Comparison of ENCODE assay signal across 17 cellular contexts in genomic region chr15:34847598-34847997, GRCh38. TPM values are rescaled to one million over a fixed set of nuclear protein-coding genes. Genes with fewer than 3 reads are reported as not detected.
A peak's percentile ranks its signal among the peaks of the same experiment; 100 is the strongest.
DNase-seq lines count a peak whose midpoint lies in the region; ATAC-seq and TF ChIP-seq lines count a peak whose summit lies in the region.
"Had no signal": no experiment of that assay in that cellular context is flagged by ENCODE, and none has a peak within 500 bp of the region (broad histone marks: within the 10 kb centered on the region; RNA-seq: fewer than 3 reads in every experiment).

No MANE protein-coding gene starts in this region.

- no peak overlapping the region for H2BK5ac ChIP-seq in mesenchymal stem cell (ENCODE audit: low read depth, low read length, poor library complexity, severe bottlenecking)

- DNase-seq in HuH-7 (ENCODE audit: low spot score) (peak; percentile 5), NOMO-1 (lab: John Stamatoyannopoulos, UW; ENCODE audit: unreplicated experiment in 2 of 2) (peak; percentile 30 to 32), choroid plexus epithelial cell (ENCODE audit: low read depth) (peak; percentile 31), mesenchymal stem cell (peak; percentile 25), occipital lobe (lab: John Stamatoyannopoulos, UW) (no peak)
- DNase-seq in stimulated activated naive CD4-positive, alpha-beta T cell treated with Interleukin-2 at 50 U/mL for 16 hours (lab: John Stamatoyannopoulos, UW) = no peak
- no peak for DNase-seq in stimulated activated CD4-positive, alpha-beta T cell treated with anti-CD3 and anti-CD28 coated beads, Interleukin-2, amount 100 ng/mL, for 24 hours
- DNase-seq: CD8-positive, alpha-beta memory T cell; H9; NCI-H1105 treated with DMSO at 0.1 percent for 48 hours; NCI-H187 treated with DMSO at 0.1 percent for 48 hours; NCI-H2171; NCI-H774; SJCRH30 had no signal

- no peak overlapping the region for H2AK5ac ChIP-seq in mesenchymal stem cell (ENCODE audit: low read length, severe bottlenecking)

- no peaks in the 10 kb centered on the region for H3K79me1 ChIP-seq in mesenchymal stem cell (replicated peaks; ENCODE audit: low read length, poor library complexity, severe bottlenecking)

- H3K18ac ChIP-seq in mesenchymal stem cell (ENCODE audit: low read depth in 1 of 2, low read length in 2 of 2) = no peak overlapping the region

- no peak overlapping the region for H3K4ac ChIP-seq in mesenchymal stem cell (ENCODE audit: low read depth in 1 of 2, low read length in 2 of 2)

- WGBS in mesenchymal stem cell = 92% methylated on average over 1 of the region's 1 CpG

- H3K4me1 ChIP-seq in mesenchymal stem cell (ENCODE audit: control insufficient read depth, insufficient read depth, low read depth, low read length) = no peaks in the 10 kb centered on the region

- H2BK120ac ChIP-seq in mesenchymal stem cell (ENCODE audit: low read depth, low read length) = no peak overlapping the region

- no peak overlapping the region for H3K4me2 ChIP-seq in mesenchymal stem cell (ENCODE audit: low read length, poor library complexity, severe bottlenecking)

- no peak overlapping the region for H3K9ac ChIP-seq in mesenchymal stem cell (ENCODE audit: low read length)

- no peak overlapping the region for H4K91ac ChIP-seq in mesenchymal stem cell (ENCODE audit: low read length)

- no peak overlapping the region for H2BK12ac ChIP-seq in mesenchymal stem cell (ENCODE audit: low read length in 2 of 2)

- no peak overlapping the region for H3K14ac ChIP-seq in mesenchymal stem cell (ENCODE audit: low read length in 2 of 2)

- no peak overlapping the region for H4K8ac ChIP-seq in mesenchymal stem cell (ENCODE audit: low read length)

- TF ChIP-seq CTCF in choroid plexus epithelial cell (conservative IDR thresholded peaks at IDR 0.05; ENCODE audit: low read depth, low read length) = no peak

- H2AFZ ChIP-seq in mesenchymal stem cell (ENCODE audit: low read depth, low read length) = no peak overlapping the region

- no peak overlapping the region for H3K23ac ChIP-seq in mesenchymal stem cell (ENCODE audit: low read length in 2 of 2)

- ATAC-seq in GM21825 (IDR thresholded peaks at IDR 0.05; ENCODE audit: unreplicated experiment) = no peak

- peaks cover 4 to 5% of the 10 kb centered on the region in 2 experiments for H3K36me3 ChIP-seq in mesenchymal stem cell (ENCODE audit: control insufficient read depth in 1 of 2, insufficient read depth in 2 of 2, low read depth in 1 of 2, low read length in 2 of 2)
- H3K36me3 ChIP-seq: SJCRH30 had no signal

- H2BK15ac ChIP-seq in mesenchymal stem cell (ENCODE audit: low read depth, poor library complexity, severe bottlenecking) = no peak overlapping the region

- no peaks in the 10 kb centered on the region for H3K27me3 ChIP-seq in mesenchymal stem cell (ENCODE audit: control insufficient read depth in 1 of 2, insufficient read depth in 1 of 2, low read length in 2 of 2)
- H3K27me3 ChIP-seq: SJCRH30 had no signal

- H3K4me3 ChIP-seq in choroid plexus epithelial cell (ENCODE audit: low read depth, low read length) (no peak overlapping the region), mesenchymal stem cell (ENCODE audit: insufficient read depth in 1 of 2, low read depth in 1 of 2, low read length in 2 of 2) (no peak overlapping the region)
- H3K4me3 ChIP-seq: SJCRH30 had no signal

- H3K9me3 ChIP-seq in mesenchymal stem cell (ENCODE audit: control insufficient read depth, low read length) = no peaks in the 10 kb centered on the region
- H3K9me3 ChIP-seq: SJCRH30 had no signal

- H3K27ac ChIP-seq in mesenchymal stem cell (ENCODE audit: low read length, poor library complexity, severe bottlenecking) = no peak overlapping the region
- H3K27ac ChIP-seq: SJCRH30 had no signal

RNA-seq across cellular contexts. Expression of gene ACTC1, which starts 52.2 kb away (rescaled TPM):
- 0.11 TPM for polyA plus RNA-seq in mesenchymal stem cell (2013, experiment 1 of 2)
- polyA plus RNA-seq in mesenchymal stem cell (2013, experiment 2 of 2) = 0.11 TPM
- 0.31 TPM for total RNA-seq in occipital lobe
- total RNA-seq: CD8-positive, alpha-beta memory T cell; Daoy; RPMI7951 had no signal
- polyA plus RNA-seq: CD8-positive, alpha-beta memory T cell had no signal

Comparison
In these comparisons a context has a peak if more than half of its experiments do, and no peak if none do; other contexts are left out.
1. DNase-seq: peak in HuH-7 (single experiment), NOMO-1 (2 of 2), choroid plexus epithelial cell (single experiment) and mesenchymal stem cell (single experiment); none in stimulated activated naive CD4-positive, alpha-beta T cell treated with Interleukin-2 at 50 U/mL for 16 hours (single experiment), stimulated activated CD4-positive, alpha-beta T cell treated with anti-CD3 and anti-CD28 coated beads, Interleukin-2, amount 100 ng/mL, for 24 hours (0 of 2) and occipital lobe (single experiment).